29 cellular contexts compared by ENCODE assay signal in genomic region chr3:124306665-124307064, GRCh38.
"Had no signal": no experiment of that assay in that cellular context is flagged by ENCODE, and none has a peak within 500 bp of the region (broad histone marks: within the 10 kb centered on the region; RNA-seq: fewer than 3 reads in every experiment).

No MANE protein-coding gene starts in this region.

- H3K4me3 ChIP-seq: adrenal gland, ascending aorta, body of pancreas, breast epithelium, cardiac muscle cell had no signal

- H3K9me3 ChIP-seq: body of pancreas had no signal

- H3K36me3 ChIP-seq: adrenal gland, brain microvascular endothelial cell, breast epithelium, cardiac muscle cell had no signal

- H3K4me1 ChIP-seq: adrenal gland, ascending aorta, body of pancreas, breast epithelium had no signal

- H3K27ac ChIP-seq: adrenal gland, ascending aorta, body of pancreas, brain microvascular endothelial cell, breast epithelium, cardiac muscle cell had no signal

- DNase-seq: activated effector memory CD4-positive, alpha-beta T cell treated with anti-CD3 and anti-CD28 coated beads, Interleukin-2, amount 50 U/mL, for 16 hours; activated effector memory CD4-positive, alpha-beta T cell treated with Interleukin-2 at 50 U/mL for 16 hours; activated gamma-delta T cell; activated gamma-delta T cell treated with Interleukin-2 at 50 U/mL for 16 hours; activated naive CD4-positive, alpha-beta T cell; activated naive CD4-positive, alpha-beta T cell treated with anti-CD3 and anti-CD28 coated beads for 36 hours; activated naive CD4-positive, alpha-beta T cell treated with anti-CD3 and anti-CD28 coated beads, Interleukin-2, amount 10 ng/mL, durations not matched to agents 7 days and 5 days; activated naive CD4-positive, alpha-beta T cell treated with anti-CD3 and anti-CD28 coated beads, Interleukin-2, amount 50 U/mL, for 16 hours; activated naive CD4-positive, alpha-beta T cell treated with Interleukin-2 at 50 U/mL for 16 hours; activated naive CD8-positive, alpha-beta T cell treated with anti-CD3 and anti-CD28 coated beads for 36 hours; activated naive CD8-positive, alpha-beta T cell treated with anti-CD3 and anti-CD28 coated beads, Interleukin-2, amount 10 ng/mL, durations not matched to agents 7 days and 5 days; activated naive CD8-positive, alpha-beta T cell treated with anti-CD3 and anti-CD28 coated beads, Interleukin-2, amount 50 U/mL, for 24 hours; activated T-cell treated with anti-CD3 and anti-CD28 coated beads, Interleukin-2, amount 50 U/mL, for 24 hours; activated T-cell treated with anti-CD3 and anti-CD28 coated beads, Interleukin-2, amount 50 U/mL, for 4 hours; activated T-cell treated with anti-CD3 and anti-CD28 coated beads, Interleukin-2, amount 50 U/mL, for 48 hours; activated T-cell treated with anti-CD3 and anti-CD28 coated beads, Interleukin-2, amount 50 U/mL, for 72 hours; adrenal gland; amniotic stem cell; amygdala; anterior cingulate cortex; aorta; body of pancreas; brain microvascular endothelial cell; caudate nucleus; central memory CD4-positive, alpha-beta T cell; cerebellar nuclear complex had no signal
